ENCODE assay signal across 17 cellular contexts in the genomic region with DNA sequence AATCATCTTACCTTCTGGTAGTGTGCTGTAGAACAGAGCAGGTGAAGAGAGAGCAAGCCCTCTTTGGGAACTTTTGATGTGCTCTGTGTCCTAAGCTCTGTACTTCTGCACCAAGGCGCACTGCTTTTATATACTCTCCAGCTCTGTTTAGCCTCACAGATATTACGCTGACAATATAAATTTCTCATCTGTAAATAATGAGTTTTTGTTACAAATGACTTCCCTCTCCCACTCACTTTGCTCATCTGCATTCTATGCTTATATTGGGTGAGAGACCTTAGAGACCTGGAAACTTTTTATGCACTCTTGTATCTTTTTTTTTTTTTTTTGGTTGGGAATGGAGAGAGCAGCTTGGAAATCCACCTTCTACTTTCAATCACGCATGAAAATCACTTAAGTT. TPM values are rescaled to one million over a fixed set of nuclear protein-coding genes. Genes with fewer than 3 reads are reported as not detected.
DNase-seq lines count a peak whose midpoint lies in the region; ATAC-seq, FAIRE-seq and TF ChIP-seq lines count a peak whose summit lies in the region.
"Had no signal": no experiment of that assay in that cellular context is flagged by ENCODE, and none has a peak within 500 bp of the region (broad histone marks: within the 10 kb centered on the region; RNA-seq: fewer than 3 reads in every experiment).

A gene (minus strand): TSS at position 101 of the 400 bp plus-strand sequence. CDS start 3,069 bp downstream, outside the sequence.

- 60 to 80% methylated on average over 3 of the region's 3 CpGs for WGBS in body of pancreas, 2 donors
- WGBS in small intestine, 3 donors, result 76 to 88% (median 77%) methylated on average over 3 of the region's 3 CpGs

- TF ChIP-seq POLR2A in body of pancreas (IDR thresholded peaks at IDR 0.05), result no peak
- no peak for TF ChIP-seq POLR2A in GM12892 (IDR thresholded peaks at IDR 0.05; ENCODE audit: low read depth, low read length)

- H3K36me3 ChIP-seq in body of pancreas (replicated peaks in 1 of 2; ENCODE audit: insufficient read depth in 1 of 2, low read depth in 2 of 2), result no peaks in the 10 kb centered on the region
- no peaks in the 10 kb centered on the region for H3K36me3 ChIP-seq in small intestine (ENCODE audit: control insufficient read depth in 2 of 2, insufficient read depth in 2 of 2, low read length in 2 of 2)
- H3K36me3 ChIP-seq: BLaER1 had no signal

- H3K27ac ChIP-seq in body of pancreas (no peak within 1 kb of the TSS), small intestine (ENCODE audit: low read depth in 1 of 2, low read length in 1 of 2) (no peak within 1 kb of the TSS)
- H3K27ac ChIP-seq: A549, BLaER1 had no signal

- H3K27me3 ChIP-seq in body of pancreas (no peaks in the 10 kb centered on the region), small intestine (ENCODE audit: control insufficient read depth in 2 of 2, insufficient read depth in 2 of 2, low read length in 2 of 2) (peaks cover 0 to 2% of the 10 kb centered on the region in 2 donors)
- H3K27me3 ChIP-seq: BLaER1 had no signal

- ATAC-seq in body of pancreas (no peak), left colon (no peak), GM21360 (IDR thresholded peaks at IDR 0.05; ENCODE audit: unreplicated experiment) (no peak)
- ATAC-seq: A549, HepG2 had no signal

- H3K4me3 ChIP-seq in body of pancreas (no peak within 1 kb of the TSS), small intestine (ENCODE audit: low read depth in 1 of 2, low read length in 2 of 2) (no peak within 1 kb of the TSS)
- H3K4me3 ChIP-seq: A549, BLaER1 had no signal

- TF ChIP-seq CTCF in body of pancreas (IDR thresholded peaks at IDR 0.05), result no peak

- H3K4me1 ChIP-seq in body of pancreas (no peaks in the 10 kb centered on the region), small intestine (ENCODE audit: control insufficient read depth in 2 of 2, insufficient read depth in 1 of 2, low read depth in 1 of 2, low read length in 1 of 2) (no peaks in the 10 kb centered on the region)
- H3K4me1 ChIP-seq: A549, BLaER1 had no signal

- H3K9me3 ChIP-seq in body of pancreas (no peaks in the 10 kb centered on the region), small intestine (ENCODE audit: control insufficient read depth, low read depth) (no peaks in the 10 kb centered on the region)
- H3K9me3 ChIP-seq: A549, BLaER1 had no signal

- FAIRE-seq in small intestine (lab: Jason Lieb, UNC) (no peak), GM12892 (lab: Jason Lieb, UNC) (no peak)
- FAIRE-seq: A549, H1, HepG2 had no signal

- DNase-seq in body of pancreas, result no peak
- DNase-seq in left colon, result no peak
- DNase-seq in small intestine, result no peak
- DNase-seq in hypothalamus (lab: John Stamatoyannopoulos, UW), result no peak
- no peak for DNase-seq in GM12892 (ENCODE audit: insufficient read length)
- DNase-seq: CD4-positive, alpha-beta memory T cell; DMS153; DMS79; GDM1; H9 had no signal

- intact Hi-C loops in body of pancreas (cut with DNase I), result no loop called here
- intact Hi-C loops in left colon (cut with DNase I, micrococcal nuclease), result loop anchor here (10.0 kb wide), 2 partner anchors 143 to 153 kb away; no protein-coding TSS in a partner anchor

RNA-seq across cellular contexts. Expression of the gene that starts here (rescaled TPM):
- total RNA-seq in body of pancreas (100 to 1,000 TPM; 129 to 464 TPM), left colon (10 to 100 TPM; 55.2 to 55.9 TPM)
- 10 to 100 TPM in 2 of 3 donors, 1 to 10 TPM in 1; 4.1 to 15.5 (median 12.7) TPM for polyA plus RNA-seq in small intestine
- not detected for polyA plus RNA-seq in GM12892 (2012; ENCODE audit: missing spikeins)
- total RNA-seq: CD4-positive, alpha-beta memory T cell; Daoy; H1; H9; HepG2 had no signal
- polyA plus RNA-seq: A549; CD14-positive monocyte; CD4-positive, alpha-beta memory T cell; H1; HepG2 had no signal
